Comparison of ENCODE assay signal across 8 cellular contexts in the genomic region with DNA sequence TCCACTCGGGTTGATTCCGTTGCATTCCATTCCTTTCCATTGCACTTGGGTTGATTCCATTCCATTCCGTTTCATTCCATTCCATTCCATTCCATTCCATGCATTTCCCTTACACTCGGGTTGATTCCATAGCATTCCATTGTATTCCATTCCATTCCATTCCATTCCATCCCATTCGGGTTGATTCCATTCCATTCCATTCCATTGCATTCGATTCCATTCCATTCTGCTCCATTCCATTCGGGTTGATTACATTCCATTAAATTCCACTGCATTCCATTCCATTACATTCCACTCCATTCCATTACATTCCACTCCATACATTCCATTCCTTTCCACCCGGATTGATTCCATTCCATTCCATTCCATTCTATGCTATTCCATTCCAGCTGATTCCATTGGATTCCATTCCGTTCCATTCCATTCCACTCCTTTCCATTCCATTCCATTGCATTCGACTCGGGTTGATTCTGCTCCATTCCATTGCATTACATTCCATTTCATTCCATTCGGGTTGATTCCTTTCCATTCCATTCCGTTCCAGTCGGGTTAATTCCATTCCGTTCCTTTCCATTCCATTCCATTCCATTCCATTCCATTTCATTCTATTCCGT.
DNase-seq lines count a peak whose midpoint lies in the region; FAIRE-seq and TF ChIP-seq lines count a peak whose summit lies in the region.
"Not testable (repeated sequence)": the region's sequence is repeated elsewhere in the genome, so short reads cannot be mapped to it uniquely, and the experiment has no call there.

No MANE protein-coding gene starts in this region.

- H3K27me3 ChIP-seq in Karpas-422 (ENCODE audit: low read length); endothelial cell of umbilical vein (ENCODE audit: control insufficient read depth in 2 of 2, insufficient read depth in 2 of 2, low read length in 2 of 2); liver (ENCODE audit: control insufficient read depth in 4 of 4, insufficient read depth in 4 of 4, low read length in 3 of 4); neural progenitor cell: not testable (repeated sequence)

- H3K4me3 Mint-ChIP-seq in neural progenitor cell = not testable (repeated sequence)

- not testable (repeated sequence) for H3K9me2 ChIP-seq in Karpas-422 (replicated peaks; ENCODE audit: insufficient read depth, low read length)

- not testable (repeated sequence) for TF ChIP-seq CTCF in endothelial cell of umbilical vein (IDR thresholded peaks at IDR 0.05; ENCODE audit: extremely low read depth in 1 of 2, insufficient read depth in 1 of 2, low read depth in 1 of 2, low read length in 2 of 2); fibroblast of the aortic adventitia (IDR thresholded peaks at IDR 0.05; ENCODE audit: insufficient read depth, low read length); liver (IDR thresholded peaks at IDR 0.05; ENCODE audit: low read depth, low read length, missing input control); neural progenitor cell (IDR thresholded peaks at IDR 0.05)

- WGBS in liver = 58% methylated on average over 16 of the region's 16 CpGs

- not testable (repeated sequence) for H3K9me1 ChIP-seq in endothelial cell of umbilical vein (replicated peaks; ENCODE audit: control insufficient read depth, extremely low read depth, insufficient read depth, low read length)

- POLR2A ChIA-PET in endothelial cell of umbilical vein (lab: Charles Lee) = not testable (repeated sequence)

- TF ChIP-seq POLR2A in endothelial cell of umbilical vein (IDR thresholded peaks at IDR 0.05; ENCODE audit: low read depth, low read length) = not testable (repeated sequence)

- H2AFZ ChIP-seq in Karpas-422 (ENCODE audit: low read length); endothelial cell of umbilical vein (ENCODE audit: low read depth, low read length); neural progenitor cell (replicated peaks): not testable (repeated sequence)

- H3K9me3 ChIP-seq in Karpas-422 (ENCODE audit: low read length) (peaks cover 44% of the 10 kb centered on the region), endothelial cell of umbilical vein (replicated peaks; ENCODE audit: control insufficient read depth, insufficient read depth, low read length) (peaks cover 42% of the 10 kb centered on the region), liver (ENCODE audit: control insufficient read depth in 4 of 4, low read length in 3 of 4) (peaks cover 9 to 66% (median 54%) of the 10 kb centered on the region in 4 donors), neural progenitor cell (ENCODE audit: low read depth) (peaks cover 31% of the 10 kb centered on the region)

- not testable (repeated sequence) for H3K36me3 ChIP-seq in Karpas-422 (ENCODE audit: insufficient read depth, low read length); endothelial cell of umbilical vein (ENCODE audit: control insufficient read depth in 2 of 2, extremely low read depth in 1 of 2, insufficient read depth in 2 of 2, low read length in 2 of 2); liver (ENCODE audit: control insufficient read depth in 4 of 4, insufficient read depth in 3 of 4, low read depth in 1 of 4, low read length in 3 of 4); neural progenitor cell

- peaks cover 78% of the 10 kb centered on the region for H3K9me3 Mint-ChIP-seq in neural progenitor cell

- not testable (repeated sequence) for TF ChIP-seq RAD21 in liver (IDR thresholded peaks at IDR 0.05)

- H4K20me1 ChIP-seq in Karpas-422 (ENCODE audit: insufficient read depth, low read depth, low read length); endothelial cell of umbilical vein (replicated peaks; ENCODE audit: control insufficient read depth, extremely low read depth, insufficient read depth, low read length); neural progenitor cell (ENCODE audit: low read depth): not testable (repeated sequence)

- H3K79me2 ChIP-seq in Karpas-422 (ENCODE audit: low read length); endothelial cell of umbilical vein (ENCODE audit: control insufficient read depth, insufficient read depth, low read length); neural progenitor cell (ENCODE audit: low read depth): not testable (repeated sequence)

- not testable (repeated sequence) for H3K4me1 ChIP-seq in Karpas-422 (ENCODE audit: low read length); endothelial cell of umbilical vein (ENCODE audit: control insufficient read depth, extremely low read depth, insufficient read depth, low read length); liver (ENCODE audit: control insufficient read depth in 4 of 4, insufficient read depth in 4 of 4, low read length in 3 of 4); neural progenitor cell

- DNase-seq in ELR (ENCODE audit: low read depth) (peak; percentile 7), Karpas-422 (peak; percentile 40), amniotic epithelial cell (ENCODE audit: low read depth) (peak; percentile 27), endothelial cell of umbilical vein (ENCODE audit: low read depth, low spot score) (peak; percentile 66), fibroblast of the aortic adventitia (ENCODE audit: low read depth) (peak; percentile 32), neural progenitor cell (ENCODE audit: low spot score) (peak; percentile 40), superior temporal gyrus (ENCODE audit: extremely low spot score) (peak; percentile 6)

- peaks cover 34% of the 10 kb centered on the region for H3K36me3 Mint-ChIP-seq in neural progenitor cell

- intact Hi-C loops in endothelial cell of umbilical vein (cut with micrococcal nuclease) = not testable (repeated sequence)

- dilution Hi-C loops in endothelial cell of umbilical vein (cut with MboI; ENCODE audit: extremely low pct_ligation_motif_present, low sequenced_read_pairs) = not testable (repeated sequence)

- BruUV-seq in endothelial cell of umbilical vein (replicated peaks; lab: Mats Ljungman, UMichigan) = not testable (repeated sequence)

- peak overlapping the region; percentile 13 for H3K4me3 ChIP-seq in Karpas-422 (ENCODE audit: low read length)
- not testable (repeated sequence) for H3K4me3 ChIP-seq in endothelial cell of umbilical vein (replicated peaks in 1 of 3; ENCODE audit: insufficient read depth in 1 of 3, low read depth in 1 of 3, low read length in 3 of 3); fibroblast of the aortic adventitia (ENCODE audit: low read depth, low read length); neural progenitor cell
- peak overlapping the region in 2 of 3 donors; percentile 3 to 43 for H3K4me3 ChIP-seq in liver (ENCODE audit: low read depth in 1 of 3, low read length in 3 of 3)

- FAIRE-seq in endothelial cell of umbilical vein (lab: Jason Lieb, UNC) = not testable (repeated sequence)

- CTCF ChIA-PET in endothelial cell of umbilical vein (lab: Charles Lee) = not testable (repeated sequence)

- not testable (repeated sequence) for H3K27ac Mint-ChIP-seq in neural progenitor cell

- not testable (repeated sequence) for H3F3A ChIP-seq in neural progenitor cell (ENCODE audit: low read depth)

- H3K27me3 Mint-ChIP-seq in neural progenitor cell (ENCODE audit: insufficient read depth, low read depth) = peaks cover 42% of the 10 kb centered on the region

- not testable (repeated sequence) for H3K9ac ChIP-seq in Karpas-422 (ENCODE audit: low read length); endothelial cell of umbilical vein (replicated peaks; ENCODE audit: extremely low read depth, insufficient read depth, low read length); liver (ENCODE audit: low read depth in 1 of 2, low read length in 2 of 2); neural progenitor cell

- H3K27ac ChIP-seq in Karpas-422 (ENCODE audit: low read length); endothelial cell of umbilical vein (ENCODE audit: insufficient read depth, low read depth, low read length); liver (ENCODE audit: low read depth in 1 of 2, low read length in 2 of 2); neural progenitor cell: not testable (repeated sequence)

- H3K4me2 ChIP-seq in Karpas-422 (ENCODE audit: low read depth, low read length, poor library complexity, severe bottlenecking); endothelial cell of umbilical vein (ENCODE audit: insufficient read depth, low read length); neural progenitor cell: not testable (repeated sequence)

- H3K4me1 Mint-ChIP-seq in neural progenitor cell = not testable (repeated sequence)

Comparison
In these comparisons a context has a peak if more than half of its experiments do, and no peak if none do; other contexts are left out.
1. DNase-seq: peak in every context shown above with its lines; median percentile 66 in endothelial cell of umbilical vein; 40 in Karpas-422; 40 in neural progenitor cell; 32 in fibroblast of the aortic adventitia; 27 in amniotic epithelial cell; 7 in ELR; 6 in superior temporal gyrus.